ENCODE assay signal across 1 cellular context in genomic region chr15:67839929-67840746, GRCh38.
TF ChIP-seq lines count a peak whose summit lies in the region.

Gene RNU6-1 (minus strand): TSS chr15:67840045.

TF ChIP-seq in H1, 55 proteins besides CTCF, POLR2A, EP300 and RAD21 (continued from another document):
- TF ChIP-seq USF2 (IDR thresholded peaks at IDR 0.05; ENCODE audit: low read length) (peak; percentile 93), HDAC2 (IDR thresholded peaks at IDR 0.05; ENCODE audit: borderline replicate concordance in 1 of 2, low read depth in 2 of 2, low read length in 2 of 2) (peak; percentile 83 to 86; a peak in 3 of 4 replicates), KDM5A (IDR thresholded peaks at IDR 0.05; ENCODE audit: low read length) (no peak), BACH1 (IDR thresholded peaks at IDR 0.05; ENCODE audit: low read length) (peak; percentile 75), MAX (IDR thresholded peaks at IDR 0.05) (peak; percentile 58), TAF1 (IDR thresholded peaks at IDR 0.05; ENCODE audit: low read depth, low read length) (peak; percentile 45; the same call in 1 of the 2 replicates), RBBP5 (IDR thresholded peaks at IDR 0.05; ENCODE audit: borderline replicate concordance, low read depth, low read length) (peak; percentile 100), EGR1 (IDR thresholded peaks at IDR 0.05; ENCODE audit: borderline replicate concordance, low read depth, low read length) (no peak), SUZ12 (IDR thresholded peaks at IDR 0.05; ENCODE audit: low read length) (no peak), TBP (IDR thresholded peaks at IDR 0.05; ENCODE audit: low read depth, low read length) (peak; percentile 99), PHF8 (conservative IDR thresholded peaks at IDR 0.05; ENCODE audit: low read depth, low read length) (peak; percentile 84), TEAD4 (IDR thresholded peaks at IDR 0.05; ENCODE audit: low read depth, low read length) (no peak), TAF7 (optimal IDR thresholded peaks at IDR 0.05; ENCODE audit: borderline replicate concordance, low read depth, low read length) (peak; percentile 28)
